ENCODE assay signal across 1 cellular context in genomic region chr4:3234171-3235029, GRCh38.
TF ChIP-seq lines count a peak whose summit lies in the region.

No MANE protein-coding gene starts in this region.

TF ChIP-seq in IMR-90, 13 proteins besides CTCF, POLR2A, EP300 and RAD21 (continued from another document):
- TF ChIP-seq CEBPB (IDR thresholded peaks at IDR 0.05; ENCODE audit: low read depth, low read length) (no peak), MAFK (IDR thresholded peaks at IDR 0.05; ENCODE audit: low read depth, low read length) (no peak), SMC3 (IDR thresholded peaks at IDR 0.05; ENCODE audit: low read depth, low read length) (no peak), USF2 (IDR thresholded peaks at IDR 0.05; ENCODE audit: low read depth, low read length) (no peak), FOS (IDR thresholded peaks at IDR 0.05; ENCODE audit: low read depth, low read length) (no peak), NFE2L2 (IDR thresholded peaks at IDR 0.05; ENCODE audit: low read depth, low read length) (no peak)
TF ChIP-seq in IMR-90: peak in this region for 0.
